17 cellular contexts compared by ENCODE assay signal in the genomic region with DNA sequence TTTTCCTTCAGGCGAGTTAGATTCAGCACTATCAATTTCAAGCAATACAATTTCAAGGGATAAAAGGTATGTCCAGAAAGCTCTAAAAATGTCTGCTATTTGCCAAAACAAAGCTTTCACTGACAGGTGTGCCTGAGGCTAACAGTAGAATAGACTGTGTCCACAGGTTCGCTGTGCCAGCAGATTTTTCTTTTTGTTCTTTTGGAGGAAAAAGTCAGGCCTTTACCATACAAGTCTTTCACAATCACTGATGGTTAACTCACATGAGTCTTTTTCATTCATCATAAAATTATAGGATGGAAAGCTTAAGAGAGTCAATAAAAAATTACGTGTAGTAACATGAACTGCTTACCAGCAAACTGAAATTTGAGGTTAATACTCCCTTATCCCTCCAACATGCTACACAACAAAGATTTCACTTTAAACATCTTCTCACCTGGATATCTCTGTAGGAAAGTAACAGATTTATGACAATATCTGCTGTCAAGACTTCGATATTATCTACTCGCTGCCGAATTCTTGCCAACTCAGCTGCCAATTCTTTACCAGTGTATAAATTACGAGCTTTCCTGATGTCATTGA.
DNase-seq lines count a peak whose midpoint lies in the region; ATAC-seq and TF ChIP-seq lines count a peak whose summit lies in the region.
"Had no signal": no experiment of that assay in that cellular context is flagged by ENCODE, and none has a peak within 500 bp of the region (broad histone marks: within the 10 kb centered on the region; RNA-seq: fewer than 3 reads in every experiment).

No MANE protein-coding gene starts in this region.

- WGBS in lower leg skin, 2 donors: 53 to 54% methylated on average over 7 of the region's 7 CpGs

- no peaks in the 10 kb centered on the region for H3K9me3 ChIP-seq in RWPE2 (ENCODE audit: severe bottlenecking)
- H3K9me3 ChIP-seq: HAP-1, Peyer's patch, uterus had no signal

- H3K4me1 ChIP-seq in RWPE2 (ENCODE audit: insufficient read depth, poor library complexity, severe bottlenecking): peaks cover 28% of the 10 kb centered on the region
- H3K4me1 ChIP-seq: uterus had no signal

- no peaks in the 10 kb centered on the region for H3K27me3 ChIP-seq in RWPE2 (ENCODE audit: insufficient read depth, poor library complexity, severe bottlenecking)
- H3K27me3 ChIP-seq: Peyer's patch, uterus had no signal

- intact Hi-C loops in lower leg skin (cut with DNase I; ENCODE audit: low total_unique reads): no loop called here

- H3K4me3 ChIP-seq in RWPE2 (ENCODE audit: severe bottlenecking) (no peak overlapping the region), fibroblast of villous mesenchyme (ENCODE audit: low read depth, low read length) (no peak overlapping the region), lower leg skin (ENCODE audit: low read depth, poor library complexity, severe bottlenecking) (no peak overlapping the region)
- H3K4me3 ChIP-seq: HAP-1, Peyer's patch, uterus had no signal

- peak; percentile 89 for ATAC-seq in RWPE2 (ENCODE audit: low read depth)
- no peak for ATAC-seq in HG03460 (IDR thresholded peaks at IDR 0.05; ENCODE audit: unreplicated experiment)
- ATAC-seq: activated CD4-positive, alpha-beta T cell treated with anti-CD3 and anti-CD28 coated beads for 36 hours; activated CD8-positive, alpha-beta memory T cell treated with anti-CD3 and anti-CD28 coated beads, Interleukin-2, amount 10 ng/mL, durations not matched to agents 7 days and 5 days had no signal

- peak overlapping the region; percentile 56 for H3K27ac ChIP-seq in RWPE2 (ENCODE audit: poor library complexity, severe bottlenecking)
- H3K27ac ChIP-seq: Peyer's patch had no signal

- H3K36me3 ChIP-seq in RWPE2 (ENCODE audit: low read depth): no peaks in the 10 kb centered on the region
- H3K36me3 ChIP-seq: HAP-1, uterus had no signal

- DNase-seq in NCI-H2196 (lab: John Stamatoyannopoulos, UW; ENCODE audit: unreplicated experiment): peak; percentile 48
- DNase-seq in NCI-H2196 treated with DMSO at 0.1 percent for 48 hours (lab: John Stamatoyannopoulos, UW; ENCODE audit: unreplicated experiment): no peak
- DNase-seq in RWPE2 (ENCODE audit: low spot score): no peak
- peak; percentile 40 for DNase-seq in fibroblast of villous mesenchyme (ENCODE audit: low read depth)
- no peak for DNase-seq in activated CD4-positive, CD25-positive, alpha-beta regulatory T cell (lab: John Stamatoyannopoulos, UW)
- no peak for DNase-seq in lower leg skin (ENCODE audit: low spot score in 2 of 2)
- no peak for DNase-seq in NCI-H187 treated with DMSO at 0.1 percent for 48 hours (lab: John Stamatoyannopoulos, UW)
- DNase-seq: activated CD4-positive, alpha-beta T cell treated with anti-CD3 and anti-CD28 coated beads for 36 hours; activated CD8-positive, alpha-beta memory T cell treated with anti-CD3 and anti-CD28 coated beads, Interleukin-2, amount 10 ng/mL, durations not matched to agents 7 days and 5 days; activated naive CD8-positive, alpha-beta T cell treated with anti-CD3 and anti-CD28 coated beads, Interleukin-2, amount 10 ng/mL, durations not matched to agents 7 days and 5 days; C1 segment of cervical spinal cord; kidney glomerular epithelial cell; nephron progenitor cell; Peyer's patch had no signal

- TF ChIP-seq POLR2A in lower leg skin (IDR thresholded peaks at IDR 0.05): no peak

- TF ChIP-seq CTCF in RWPE2 (IDR thresholded peaks at IDR 0.05; ENCODE audit: poor library complexity, severe bottlenecking) (no peak), fibroblast of villous mesenchyme (IDR thresholded peaks at IDR 0.05; ENCODE audit: insufficient read depth, low read depth, low read length) (no peak), lower leg skin (IDR thresholded peaks at IDR 0.05) (no peak)

Comparison
In these comparisons a context has a peak if more than half of its experiments do, and no peak if none do; other contexts are left out.
1. DNase-seq: peak in NCI-H2196 (single experiment) and fibroblast of villous mesenchyme (single experiment); none in NCI-H2196 treated with DMSO at 0.1 percent for 48 hours (single experiment), RWPE2 (single experiment), activated CD4-positive, CD25-positive, alpha-beta regulatory T cell (0 of 4), lower leg skin (0 of 2) and NCI-H187 treated with DMSO at 0.1 percent for 48 hours (single experiment).